Comparison of ENCODE assay signal across 29 cellular contexts in genomic region chr5:177355868-177356168, GRCh38. TPM values are rescaled to one million over a fixed set of nuclear protein-coding genes. Genes with fewer than 3 reads are reported as not detected.
A peak's percentile ranks its signal among the peaks of the same experiment; 100 is the strongest.
DNase-seq lines count a peak whose midpoint lies in the region; ATAC-seq and TF ChIP-seq lines count a peak whose summit lies in the region.
"Had no signal": no experiment of that assay in that cellular context is flagged by ENCODE, and none has a peak within 500 bp of the region (broad histone marks: within the 10 kb centered on the region; RNA-seq: fewer than 3 reads in every experiment).

No MANE protein-coding gene starts in this region.

- H3K18ac ChIP-seq in H9 (ENCODE audit: insufficient read length, low read depth, low read length), result no peak overlapping the region

- peaks cover 7% of the 10 kb centered on the region for H3K23me2 ChIP-seq in H9 (ENCODE audit: insufficient read length, low read depth, low read length, poor library complexity, severe bottlenecking)

- H3K4me3 ChIP-seq in right lobe of liver, result no peak overlapping the region
- H3K4me3 ChIP-seq in upper lobe of left lung, result no peak overlapping the region
- H3K4me3 ChIP-seq in CD4-positive, alpha-beta memory T cell (ENCODE audit: low read length in 2 of 2), result no peak overlapping the region
- H3K4me3 ChIP-seq: adrenal gland, esophagus squamous epithelium, gastrocnemius medialis, lower lobe of right lung, mucosa of descending colon, spleen, stomach, transverse colon had no signal

- H2BK12ac ChIP-seq in H9 (ENCODE audit: insufficient read length, low read depth, low read length), result no peak overlapping the region

- CTCF ChIA-PET in CD4-positive, alpha-beta memory T cell (lab: Charles Lee; ENCODE audit: partially characterized antibody), result interaction anchor here (1.3 to 8.7 kb wide), 5 partner anchors 14 to 100 kb away, joined by 5 to 90 read pairs (median 7); no protein-coding TSS in a partner anchor

- H2BK120ac ChIP-seq in H9 (ENCODE audit: low read depth, low read length, poor library complexity, severe bottlenecking), result no peak overlapping the region

- H4K20me1 ChIP-seq in H9 (ENCODE audit: control insufficient read depth, insufficient read depth, insufficient read length), result no peaks in the 10 kb centered on the region

- no peak overlapping the region for H3K4ac ChIP-seq in H9 (ENCODE audit: low read depth, low read length)

- no peak overlapping the region for H3K56ac ChIP-seq in H9 (ENCODE audit: insufficient read length, low read depth, low read length)

- H3K27ac Mint-ChIP-seq in CD14-positive monocyte (peak overlapping the region in 4 of 7 donors; percentile 14 to 42 (median 29)), H9 (no peak overlapping the region)
- H3K27ac Mint-ChIP-seq in CD4-positive, alpha-beta memory T cell, result peak overlapping the region in 3 of 7 donors; percentile 37 to 97 (median 89)
- H3K27ac Mint-ChIP-seq: endodermal cell had no signal

- H3K36me3 Mint-ChIP-seq in CD14-positive monocyte (peaks cover 13 to 24% of the 10 kb centered on the region in 2 donors), H9 (ENCODE audit: insufficient read depth in 1 of 3, low read depth in 3 of 3) (no peaks in the 10 kb centered on the region; a peak in 1 of 7 replicates)
- H3K36me3 Mint-ChIP-seq in CD4-positive, alpha-beta memory T cell, result peaks cover 7 to 28% of the 10 kb centered on the region in 2 donors

- ATAC-seq in right lobe of liver (no peak), upper lobe of left lung (ENCODE audit: low FRiP score in 2 of 2) (no peak), HG02981 (IDR thresholded peaks at IDR 0.05; ENCODE audit: unreplicated experiment) (no peak)
- ATAC-seq: gastrocnemius medialis, lower lobe of right lung, mucosa of descending colon, Right ventricle myocardium inferior had no signal

- POLR2A ChIA-PET in CD4-positive, alpha-beta memory T cell (lab: Charles Lee; ENCODE audit: partially characterized antibody), result interaction anchor here (1.0 to 4.9 kb wide), 7 partner anchors 16 to 99 kb away, joined by 4 to 43 read pairs (median 18); partner anchors contain the start of gene PRR7

- peaks cover 0 to 68% (median 21%) of the 10 kb centered on the region in 4 donors for H3K4me1 ChIP-seq in right lobe of liver
- H3K4me1 ChIP-seq in upper lobe of left lung, result peaks cover 17 to 33% (median 25%) of the 10 kb centered on the region in 4 donors
- H3K4me1 ChIP-seq in CD4-positive, alpha-beta memory T cell (ENCODE audit: insufficient read depth, low read length), result peaks cover 60% of the 10 kb centered on the region
- H3K4me1 ChIP-seq in H9 (ENCODE audit: insufficient read depth, low read length), result peaks cover under 1% of the 10 kb centered on the region; the same call in 1 of the 2 replicates

- no peak overlapping the region for H2BK15ac ChIP-seq in H9 (ENCODE audit: low read depth, low read length)

- no peak overlapping the region for H3K23ac ChIP-seq in H9 (ENCODE audit: insufficient read length, low read depth, low read length)

- H3K9ac ChIP-seq in H9 (ENCODE audit: extremely low read depth, insufficient read length, low read length), result no peak overlapping the region

- H3K27me3 ChIP-seq in right lobe of liver (no peaks in the 10 kb centered on the region), upper lobe of left lung (no peaks in the 10 kb centered on the region), H9 (ENCODE audit: insufficient read depth, low read length) (no peaks in the 10 kb centered on the region)
- no peaks in the 10 kb centered on the region for H3K27me3 ChIP-seq in CD4-positive, alpha-beta memory T cell (ENCODE audit: insufficient read depth, low read length)
- H3K27me3 ChIP-seq: adrenal gland, brain microvascular endothelial cell, esophagus squamous epithelium, gastrocnemius medialis, spleen, stomach, transverse colon had no signal

- H3K27ac ChIP-seq in right lobe of liver, result peak overlapping the region in 2 of 3 donors; percentile 89 to 94
- no peak overlapping the region for H3K27ac ChIP-seq in upper lobe of left lung
- no peak overlapping the region for H3K27ac ChIP-seq in CD4-positive, alpha-beta memory T cell (ENCODE audit: low read depth, low read length)
- H3K27ac ChIP-seq in H9 (ENCODE audit: insufficient read length, low read depth, low read length), result no peak overlapping the region
- H3K27ac ChIP-seq: adrenal gland, brain microvascular endothelial cell, esophagus squamous epithelium, gastrocnemius medialis, lower lobe of right lung, stomach, transverse colon, VCaP had no signal

- H4K5ac ChIP-seq in H9 (ENCODE audit: insufficient read length, low read depth, low read length), result no peak overlapping the region

- H3K14ac ChIP-seq in H9 (ENCODE audit: insufficient read depth, low read length), result no peak overlapping the region

- no peak overlapping the region for H3K4me3 Mint-ChIP-seq in CD14-positive monocyte
- peak overlapping the region in 1 of 8 donors; percentile 13 for H3K4me3 Mint-ChIP-seq in CD4-positive, alpha-beta memory T cell
- no peak overlapping the region for H3K4me3 Mint-ChIP-seq in H9
- H3K4me3 Mint-ChIP-seq: endodermal cell had no signal

- intact Hi-C loops in CD14-positive monocyte (cut with micrococcal nuclease) (no loop called here), right lobe of liver (cut with DNase I) (no loop called here)
- intact Hi-C loops in CD4-positive, alpha-beta memory T cell (cut with micrococcal nuclease), result loop anchor here (5.0 kb wide), 1 partner anchor 36 kb away; no protein-coding TSS in a partner anchor

- peaks cover 84% of the 10 kb centered on the region for H3K4me1 Mint-ChIP-seq in CD14-positive monocyte
- H3K4me1 Mint-ChIP-seq in CD4-positive, alpha-beta memory T cell, result peaks cover 41 to 89% (median 65%) of the 10 kb centered on the region in 4 donors
- peaks cover 4 to 8% of the 10 kb centered on the region in 2 experiments for H3K4me1 Mint-ChIP-seq in H9

- H3K9me3 Mint-ChIP-seq in CD14-positive monocyte, result peaks cover 3 to 11% (median 7%) of the 10 kb centered on the region in 7 donors
- peaks cover 0 to 3% (median under 1%) of the 10 kb centered on the region in 8 donors for H3K9me3 Mint-ChIP-seq in CD4-positive, alpha-beta memory T cell
- H3K9me3 Mint-ChIP-seq in H9, result peaks cover 3 to 4% of the 10 kb centered on the region in 2 experiments; a peak in 4 of 5 replicates
- H3K9me3 Mint-ChIP-seq: endodermal cell had no signal

- H3K27me3 Mint-ChIP-seq in CD14-positive monocyte (ENCODE audit: low read depth in 3 of 3), result peaks cover 0 to 2% (median 1%) of the 10 kb centered on the region in 3 donors
- no peaks in the 10 kb centered on the region for H3K27me3 Mint-ChIP-seq in CD4-positive, alpha-beta memory T cell
- H3K27me3 Mint-ChIP-seq in H9 (ENCODE audit: low read depth), result peaks cover 49% of the 10 kb centered on the region

- TF ChIP-seq EP300 in upper lobe of left lung (IDR thresholded peaks at IDR 0.05), result no peak

- no peak overlapping the region for H3T11ph ChIP-seq in H9 (ENCODE audit: low read length)

- TF ChIP-seq POLR2A in right lobe of liver (IDR thresholded peaks at IDR 0.05), result no peak
- no peak for TF ChIP-seq POLR2A in upper lobe of left lung (IDR thresholded peaks at IDR 0.05)

- WGBS in right lobe of liver (ENCODE audit: insufficient coverage, low coverage, low lambda C conversion rate, missing lambda C conversion rate), result 0% methylated on average over 1 of the region's 1 CpG
- 5 to 24% methylated on average over 1 of the region's 1 CpG for WGBS in upper lobe of left lung, 2 donors
- WGBS in H9 (ENCODE audit: extremely low coverage, insufficient read length, low lambda C conversion rate), result no CpG with 5 or more reads among the region's 1 CpG

- no peak overlapping the region for H4K8ac ChIP-seq in H9 (replicated peaks; ENCODE audit: insufficient read length, low read depth, low read length)

- no peak overlapping the region for H3K4me2 ChIP-seq in H9 (ENCODE audit: insufficient read depth, insufficient read length, low read length)

- H3K36me3 ChIP-seq in right lobe of liver (no peaks in the 10 kb centered on the region), upper lobe of left lung (no peaks in the 10 kb centered on the region)
- no peaks in the 10 kb centered on the region for H3K36me3 ChIP-seq in CD4-positive, alpha-beta memory T cell (ENCODE audit: insufficient read depth, low read length)
- H3K36me3 ChIP-seq: adrenal gland, brain microvascular endothelial cell, esophagus squamous epithelium, gastrocnemius medialis, lower lobe of right lung, spleen, stomach, transverse colon had no signal

- H2BK20ac ChIP-seq in H9 (ENCODE audit: low read depth, low read length, poor library complexity, severe bottlenecking), result no peak overlapping the region

- no peak overlapping the region for H2AK5ac ChIP-seq in H9 (ENCODE audit: insufficient read length, low read length)

- H3K79me1 ChIP-seq in H9 (ENCODE audit: insufficient read depth, low read depth, low read length, poor library complexity, severe bottlenecking), result peaks cover 4% of the 10 kb centered on the region

- H2AFZ ChIP-seq in H9 (ENCODE audit: low read length), result no peak overlapping the region

- peaks cover 5% of the 10 kb centered on the region for H3K79me2 ChIP-seq in H9 (ENCODE audit: insufficient read depth, low read length)

- no peaks in the 10 kb centered on the region for H3K9me3 ChIP-seq in right lobe of liver
- H3K9me3 ChIP-seq in upper lobe of left lung, result no peaks in the 10 kb centered on the region
- H3K9me3 ChIP-seq in CD4-positive, alpha-beta memory T cell (ENCODE audit: control insufficient read depth in 1 of 2, low read length in 2 of 2), result no peaks in the 10 kb centered on the region
- H3K9me3 ChIP-seq in H9 (ENCODE audit: control insufficient read depth, low read depth, low read length), result no peaks in the 10 kb centered on the region
- H3K9me3 ChIP-seq: adrenal gland, Caco-2, esophagus squamous epithelium, gastrocnemius medialis, lower lobe of right lung, mucosa of descending colon, stomach, transverse colon had no signal

- no peak overlapping the region for H2BK5ac ChIP-seq in H9 (ENCODE audit: insufficient read length, low read length)

- no peak overlapping the region for H4K91ac ChIP-seq in H9 (ENCODE audit: insufficient read length, low read depth, low read length)

- TF ChIP-seq CTCF in CD14-positive monocyte (IDR thresholded peaks at IDR 0.05), result no peak
- TF ChIP-seq CTCF in right lobe of liver (IDR thresholded peaks at IDR 0.05), result no peak
- no peak for TF ChIP-seq CTCF in upper lobe of left lung (IDR thresholded peaks at IDR 0.05)
- no peak for TF ChIP-seq CTCF in H9 (conservative IDR thresholded peaks at IDR 0.05)

- DNase-seq in CD14-positive monocyte (ENCODE audit: low spot score) (peak; percentile 33), GF-D8 (lab: John Stamatoyannopoulos, UW) (peak; percentile 75), OCI-M1 (lab: John Stamatoyannopoulos, UW) (peak; percentile 51), right lobe of liver (no peak), upper lobe of left lung (no peak), H9 (no peak)
- DNase-seq in CD4-positive, alpha-beta memory T cell, result no peak
- DNase-seq: activated CD4-positive, alpha-beta T cell treated with anti-CD3 and anti-CD28 coated beads, Interleukin-2, amount 50 U/mL, for 4 hours; activated gamma-delta T cell; adrenal gland; brain microvascular endothelial cell; Caco-2; endodermal cell; esophagus squamous epithelium; gastrocnemius medialis; lower lobe of right lung; NCI-H187; NCI-H345; stimulated activated CD4-positive, alpha-beta T cell treated with anti-CD3 and anti-CD28 coated beads, Interleukin-4, amount 100 ng/mL, for 24 hours; stomach; transverse colon had no signal

RNA-seq across cellular contexts. Expression of gene RGS14, which starts 1.9 kb away (rescaled TPM):
- polyA plus RNA-seq in CD14-positive monocyte, result 10 to 100 TPM; 35.4 to 43.5 TPM
- 10 to 100 TPM; 29.2 to 43.1 (median 35.2) TPM for total RNA-seq in right lobe of liver
- total RNA-seq in upper lobe of left lung, result 10 to 100 TPM; 11.9 to 39.1 (median 26.6) TPM
- total RNA-seq in CD4-positive, alpha-beta memory T cell, result 100 to 1,000 TPM; 167 to 168 TPM
- polyA plus RNA-seq in CD4-positive, alpha-beta memory T cell, result 10 to 100 TPM; 62.3 to 96.7 TPM
- total RNA-seq in H9 (2021), result 12.3 and 16.4 TPM in 2 replicates

RNA-seq across cellular contexts. Expression of gene LMAN2, which starts 4.3 kb away (rescaled TPM):
- 100 to 1,000 TPM; 259 to 275 TPM for polyA plus RNA-seq in CD14-positive monocyte
- total RNA-seq in right lobe of liver (100 to 1,000 TPM; 103 to 297 (median 160) TPM), upper lobe of left lung (100 to 1,000 TPM; 134 to 263 (median 177) TPM), H9 (2021) (105 and 106 TPM in 2 replicates)
- 100 to 1,000 TPM; 114 to 123 TPM for total RNA-seq in CD4-positive, alpha-beta memory T cell
- polyA plus RNA-seq in CD4-positive, alpha-beta memory T cell, result 100 to 1,000 TPM; 223 to 322 TPM

RNA-seq across cellular contexts. Expression of gene SLC34A1, which starts 28.4 kb away (rescaled TPM):
- polyA plus RNA-seq in CD14-positive monocyte, result not detected
- total RNA-seq in right lobe of liver (1 to 10 TPM in 3 of 6 experiments, under 1 TPM in 2, not detected in 1; 0.12 to 5.3 (median 1.6) TPM), upper lobe of left lung (not detected), H9 (2021) (not detected in 2 replicates)
- total RNA-seq in CD4-positive, alpha-beta memory T cell, result under 1 TPM in 1 of 2 experiments, not detected in 1; 0.11 TPM
- polyA plus RNA-seq in CD4-positive, alpha-beta memory T cell, result not detected
- total RNA-seq: adrenal gland, Caco-2, endodermal cell, gastrocnemius medialis, lower lobe of right lung, mucosa of descending colon, Right ventricle myocardium inferior, stomach had no signal
- polyA plus RNA-seq: adrenal gland had no signal

RNA-seq across cellular contexts. Expression of gene MXD3, which starts 44.1 kb away (rescaled TPM):
- polyA plus RNA-seq in CD14-positive monocyte, result 10 to 100 TPM; 21.5 to 25.5 TPM
- total RNA-seq in right lobe of liver (1 to 10 TPM; 2.2 to 6.2 (median 4.9) TPM), upper lobe of left lung (10 to 100 TPM in 4 of 6 donors, 1 to 10 TPM in 2; 8.8 to 29.5 (median 13.6) TPM), H9 (2021) (9.8 and 10.9 TPM in 2 replicates)
- 10 to 100 TPM; 17.3 TPM for total RNA-seq in CD4-positive, alpha-beta memory T cell
- polyA plus RNA-seq in CD4-positive, alpha-beta memory T cell, result 1 to 10 TPM in 1 of 2 donors, under 1 TPM in 1; 0.28 to 1.2 TPM

RNA-seq across cellular contexts. Expression of gene PFN3, which starts 44.6 kb away (rescaled TPM):
- polyA plus RNA-seq in CD14-positive monocyte, result not detected
- total RNA-seq in right lobe of liver, result not detected
- total RNA-seq in upper lobe of left lung, result not detected
- not detected for total RNA-seq in CD4-positive, alpha-beta memory T cell
- not detected for polyA plus RNA-seq in CD4-positive, alpha-beta memory T cell
- total RNA-seq in H9 (2021), result not detected in 2 replicates
- total RNA-seq: adrenal gland; Caco-2; endodermal cell; gastrocnemius medialis; lower lobe of right lung; mucosa of descending colon; renal cortical epithelial cell; Right ventricle myocardium inferior; spleen; stomach; T-helper 2 cell treated with Interferon-gamma antibody and Interleukin-4, amounts not matched to agents 100 ng/mL and 5 ng/mL, for 36 hours; transverse colon had no signal
- polyA plus RNA-seq: adrenal gland, keratinocyte, spleen, stomach had no signal

Comparison
In these comparisons a context has a peak if more than half of its experiments do, and no peak if none do; other contexts are left out.
1. DNase-seq: peak in CD14-positive monocyte (single experiment), GF-D8 (single experiment) and OCI-M1 (single experiment); none in right lobe of liver (0 of 3), upper lobe of left lung (0 of 2), CD4-positive, alpha-beta memory T cell (0 of 5) and H9 (single experiment).
2. H3K27ac Mint-ChIP-seq: peak in CD14-positive monocyte (4 of 7); none in H9 (0 of 3).
3. H3K27ac ChIP-seq: peak in right lobe of liver (2 of 3); none in upper lobe of left lung (0 of 4), CD4-positive, alpha-beta memory T cell (single experiment) and H9 (single experiment).